23 cellular contexts compared by ENCODE assay signal in genomic region chr13:21371011-21371410, GRCh38.
DNase-seq lines count a peak whose midpoint lies in the region; ATAC-seq and TF ChIP-seq lines count a peak whose summit lies in the region.
"Had no signal": no experiment of that assay in that cellular context is flagged by ENCODE, and none has a peak within 500 bp of the region (broad histone marks: within the 10 kb centered on the region; RNA-seq: fewer than 3 reads in every experiment).

No MANE protein-coding gene starts in this region.

- peaks cover 13% of the 10 kb centered on the region for H3K4me1 ChIP-seq in adipocyte (ENCODE audit: control insufficient read depth, insufficient read depth, low read length)
- H3K4me1 ChIP-seq: BE2C had no signal

- H3K9me3 Mint-ChIP-seq in natural killer cell: no peaks in the 10 kb centered on the region
- H3K9me3 Mint-ChIP-seq in natural killer cell treated with Interleukin-12 subunit alpha and Interleukin-12 subunit beta and Interleukin-15 and Interleukin-18, amount 100 ng/mL, for 72 hours: no peaks in the 10 kb centered on the region
- H3K9me3 Mint-ChIP-seq in activated naive CD8-positive, alpha-beta T cell treated with anti-CD3 and anti-CD28 coated beads, Interleukin-2, amount 50 U/mL, for 24 hours: no peaks in the 10 kb centered on the region
- H3K9me3 Mint-ChIP-seq: CD4-positive, alpha-beta T cell; H9 had no signal

- H3K27me3 ChIP-seq in adipocyte (replicated peaks; ENCODE audit: control insufficient read depth, insufficient read depth, low read length): no peaks in the 10 kb centered on the region
- H3K27me3 ChIP-seq: BE2C, MG63 had no signal

- H3K9ac ChIP-seq in adipocyte (ENCODE audit: low read length): peak overlapping the region; percentile 67

- ATAC-seq in natural killer cell: no peak
- no peak for ATAC-seq in natural killer cell treated with Interleukin-12 subunit alpha and Interleukin-12 subunit beta and Interleukin-15 and Interleukin-18, amount 100 ng/mL, for 72 hours
- no peak for ATAC-seq in HG03097 (IDR thresholded peaks at IDR 0.05; ENCODE audit: low FRiP score, unreplicated experiment)
- ATAC-seq in activated naive CD8-positive, alpha-beta T cell treated with anti-CD3 and anti-CD28 coated beads, Interleukin-2, amount 50 U/mL, for 24 hours: no peak
- ATAC-seq: Right ventricle myocardium inferior had no signal

- H3K36me3 Mint-ChIP-seq in natural killer cell: peaks cover 11% of the 10 kb centered on the region
- no peaks in the 10 kb centered on the region for H3K36me3 Mint-ChIP-seq in natural killer cell treated with Interleukin-12 subunit alpha and Interleukin-12 subunit beta and Interleukin-15 and Interleukin-18, amount 100 ng/mL, for 72 hours
- peaks cover 5% of the 10 kb centered on the region for H3K36me3 Mint-ChIP-seq in activated naive CD8-positive, alpha-beta T cell treated with anti-CD3 and anti-CD28 coated beads, Interleukin-2, amount 50 U/mL, for 24 hours (ENCODE audit: low read depth)

- DNase-seq in natural killer cell: no peak
- DNase-seq in natural killer cell treated with Interleukin-12 subunit alpha and Interleukin-12 subunit beta and Interleukin-15 and Interleukin-18, amount 100 ng/mL, for 72 hours (ENCODE audit: low spot score): no peak
- no peak for DNase-seq in adipocyte (ENCODE audit: low read depth)
- DNase-seq in fibroblast of peridontal ligament (ENCODE audit: extremely low read depth): peak; percentile 25
- DNase-seq in ureter (ENCODE audit: low spot score): no peak
- DNase-seq in activated CD4-positive, alpha-beta T cell treated with anti-CD3 and anti-CD28 coated beads for 4 hours: no peak
- DNase-seq in activated naive CD8-positive, alpha-beta T cell treated with anti-CD3 and anti-CD28 coated beads, Interleukin-2, amount 50 U/mL, for 24 hours: no peak
- DNase-seq: BE2C; Calu3; CD4-positive, alpha-beta T cell; H9; IMR-90; Kasumi-1; MG63; NCI-H1048; NCI-H1436; NCI-H1930; NCI-H2171 treated with DMSO at 0.1 percent for 48 hours; NCI-H510A; NCI-H748 treated with DMSO at 0.1 percent for 48 hours; NK-92 treated with Interleukin-12 subunit alpha and Interleukin-12 subunit beta, amount 100 ng/mL, for 24 hours had no signal

- H3K4me3 ChIP-seq in adipocyte (ENCODE audit: low read length): peak overlapping the region; percentile 24
- H3K4me3 ChIP-seq: MG63 had no signal

- H3K4me3 Mint-ChIP-seq in natural killer cell: peak overlapping the region; percentile 40
- no peak overlapping the region for H3K4me3 Mint-ChIP-seq in natural killer cell treated with Interleukin-12 subunit alpha and Interleukin-12 subunit beta and Interleukin-15 and Interleukin-18, amount 100 ng/mL, for 72 hours
- no peak overlapping the region for H3K4me3 Mint-ChIP-seq in activated naive CD8-positive, alpha-beta T cell treated with anti-CD3 and anti-CD28 coated beads, Interleukin-2, amount 50 U/mL, for 24 hours
- H3K4me3 Mint-ChIP-seq: CD4-positive, alpha-beta T cell; H9 had no signal

- intact Hi-C loops in natural killer cell (cut with micrococcal nuclease): no loop called here

- peaks cover 2 to 17% of the 10 kb centered on the region in 2 donors for H3K4me1 Mint-ChIP-seq in natural killer cell
- H3K4me1 Mint-ChIP-seq in natural killer cell treated with Interleukin-12 subunit alpha and Interleukin-12 subunit beta and Interleukin-15 and Interleukin-18, amount 100 ng/mL, for 72 hours (ENCODE audit: low read depth in 2 of 2): peaks cover under 1 to 9% of the 10 kb centered on the region in 2 donors
- no peaks in the 10 kb centered on the region for H3K4me1 Mint-ChIP-seq in activated naive CD8-positive, alpha-beta T cell treated with anti-CD3 and anti-CD28 coated beads, Interleukin-2, amount 50 U/mL, for 24 hours

- H3K9me3 ChIP-seq in adipocyte (ENCODE audit: control insufficient read depth, low read length): no peaks in the 10 kb centered on the region
- H3K9me3 ChIP-seq: BE2C, MG63 had no signal

- peaks cover 10% of the 10 kb centered on the region for H3K36me3 ChIP-seq in adipocyte (ENCODE audit: control insufficient read depth, insufficient read depth, low read length, severe bottlenecking)
- H3K36me3 ChIP-seq: BE2C had no signal

- no peaks in the 10 kb centered on the region for H3K27me3 Mint-ChIP-seq in natural killer cell (ENCODE audit: low read depth in 2 of 2)
- H3K27me3 Mint-ChIP-seq in natural killer cell treated with Interleukin-12 subunit alpha and Interleukin-12 subunit beta and Interleukin-15 and Interleukin-18, amount 100 ng/mL, for 72 hours: no peaks in the 10 kb centered on the region
- no peaks in the 10 kb centered on the region for H3K27me3 Mint-ChIP-seq in activated naive CD8-positive, alpha-beta T cell treated with anti-CD3 and anti-CD28 coated beads, Interleukin-2, amount 50 U/mL, for 24 hours
- H3K27me3 Mint-ChIP-seq: CD4-positive, alpha-beta T cell had no signal

- no peak for TF ChIP-seq CTCF in natural killer cell (IDR thresholded peaks at IDR 0.05)

- H3K27ac Mint-ChIP-seq in natural killer cell: peak overlapping the region in 1 of 2 donors; percentile 60
- H3K27ac Mint-ChIP-seq in natural killer cell treated with Interleukin-12 subunit alpha and Interleukin-12 subunit beta and Interleukin-15 and Interleukin-18, amount 100 ng/mL, for 72 hours: no peak overlapping the region
- no peak overlapping the region for H3K27ac Mint-ChIP-seq in activated naive CD8-positive, alpha-beta T cell treated with anti-CD3 and anti-CD28 coated beads, Interleukin-2, amount 50 U/mL, for 24 hours
- H3K27ac Mint-ChIP-seq: CD4-positive, alpha-beta T cell; H9 had no signal
